Comparison of ENCODE assay signal across 12 cellular contexts in the genomic region with DNA sequence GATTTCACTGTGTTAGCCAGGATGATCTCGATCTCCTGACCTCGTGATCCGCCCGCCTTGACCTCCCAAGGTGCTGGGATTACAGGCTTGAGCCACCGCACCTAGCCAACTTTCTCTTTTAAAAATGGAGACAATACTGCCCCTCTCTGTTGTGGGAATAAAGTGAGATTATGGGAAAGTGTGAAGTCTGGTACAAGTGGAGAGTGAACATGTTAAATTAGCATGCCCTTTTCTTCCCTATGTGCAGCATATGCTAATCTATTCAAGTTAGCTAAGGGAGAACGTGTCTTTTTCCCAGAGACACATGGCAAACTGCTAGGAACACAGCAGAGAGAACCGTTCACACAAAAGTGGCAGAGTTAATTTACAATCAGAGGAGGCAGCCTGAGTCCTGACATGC. TPM values are rescaled to one million over a fixed set of nuclear protein-coding genes. Genes with fewer than 3 reads are reported as not detected.
DNase-seq lines count a peak whose midpoint lies in the region; ATAC-seq, FAIRE-seq and TF ChIP-seq lines count a peak whose summit lies in the region.
"Had no signal": no experiment of that assay in that cellular context is flagged by ENCODE, and none has a peak within 500 bp of the region (broad histone marks: within the 10 kb centered on the region; RNA-seq: fewer than 3 reads in every experiment).

No MANE protein-coding gene starts in this region.

- H3K4me3 ChIP-seq in CD8-positive, alpha-beta T cell (ENCODE audit: low read depth, low read length), result no peak overlapping the region
- no peak overlapping the region for H3K4me3 ChIP-seq in SU-DHL-6 (ENCODE audit: insufficient read depth, low read length, poor library complexity, severe bottlenecking)
- H3K4me3 ChIP-seq in tibial nerve, result no peak overlapping the region

- H3K4me3 Mint-ChIP-seq in CD8-positive, alpha-beta T cell, result peak overlapping the region; percentile 50
- peak overlapping the region; percentile 39 to 92 (median 54) for H3K4me3 Mint-ChIP-seq in immature natural killer cell

- no peak overlapping the region for H2AFZ ChIP-seq in SU-DHL-6 (ENCODE audit: low read depth, low read length, severe bottlenecking)

- H3K9me3 ChIP-seq in CD8-positive, alpha-beta T cell (ENCODE audit: low read length), result no peaks in the 10 kb centered on the region
- H3K9me3 ChIP-seq in SU-DHL-6 (ENCODE audit: insufficient read depth, low read length), result no peaks in the 10 kb centered on the region
- H3K9me3 ChIP-seq in tibial nerve, result no peaks in the 10 kb centered on the region

- no peak overlapping the region for H3K27ac Mint-ChIP-seq in CD8-positive, alpha-beta T cell
- H3K27ac Mint-ChIP-seq in immature natural killer cell, result peak overlapping the region; percentile 10 to 76 (median 56)

- H3K4me1 Mint-ChIP-seq in CD8-positive, alpha-beta T cell (ENCODE audit: low read depth), result peaks cover 27% of the 10 kb centered on the region
- peaks cover 24 to 33% of the 10 kb centered on the region in 2 donors for H3K4me1 Mint-ChIP-seq in immature natural killer cell

- TF ChIP-seq POLR2A in tibial nerve (IDR thresholded peaks at IDR 0.05), result no peak

- CTCF ChIA-PET in CD8-positive, alpha-beta T cell (lab: Charles Lee), result interaction anchor here (0.7 to 2.7 kb wide), 4 partner anchors 28 to 106 kb away, joined by 3 to 21 read pairs (median 4); a partner anchor contains a TSS

- no peaks in the 10 kb centered on the region for H3K9me2 ChIP-seq in SU-DHL-6 (replicated peaks; ENCODE audit: insufficient read depth, low read length)

- no peak for DNase-seq in CD8-positive, alpha-beta T cell
- DNase-seq in immature natural killer cell (no peak), frontal cortex (ENCODE audit: low spot score in 2 of 2) (no peak), islet precursor cell (no peak), tibial nerve (ENCODE audit: low spot score in 2 of 2) (no peak)
- no peak for DNase-seq in stimulated activated CD4-positive, alpha-beta T cell treated with anti-CD3 and anti-CD28 coated beads, Interleukin-1b, Interleukin-23, amount 100 ng/mL, for 48 hours
- DNase-seq: hypothalamus, left ventricle myocardium superior, OCI-M1 had no signal

- peaks cover 13% of the 10 kb centered on the region for H3F3A ChIP-seq in SU-DHL-6 (ENCODE audit: insufficient read depth)

- H3K79me2 ChIP-seq in SU-DHL-6 (ENCODE audit: insufficient read depth, low read length), result no peaks in the 10 kb centered on the region

- peaks cover 19% of the 10 kb centered on the region for H3K4me1 ChIP-seq in CD8-positive, alpha-beta T cell (ENCODE audit: insufficient read depth, low read length)
- peaks cover 0 to 23% (median 11%) of the 10 kb centered on the region in 4 donors for H3K4me1 ChIP-seq in tibial nerve

- intact Hi-C loops in CD8-positive, alpha-beta T cell (cut with DNase I, micrococcal nuclease), result loop anchor here in 1 of 2 experiments (10.0 kb wide), 1 partner anchor 289 kb away; a partner anchor contains a TSS

- POLR2A ChIA-PET in CD8-positive, alpha-beta T cell (lab: Charles Lee), result interaction anchor here (2.1 to 4.0 kb wide), 3 partner anchors 28 to 126 kb away, joined by 22 to 58 read pairs (median 24); a partner anchor contains a TSS

- H3K36me3 ChIP-seq in CD8-positive, alpha-beta T cell (ENCODE audit: insufficient read depth, low read length), result peaks cover 33% of the 10 kb centered on the region
- H3K36me3 ChIP-seq in SU-DHL-6 (ENCODE audit: low read length) (no peaks in the 10 kb centered on the region), tibial nerve (peaks cover 0 to 40% (median 20%) of the 10 kb centered on the region in 3 donors)

- no peaks in the 10 kb centered on the region for H3K27me3 ChIP-seq in CD8-positive, alpha-beta T cell (ENCODE audit: insufficient read depth, low read length)
- H3K27me3 ChIP-seq in SU-DHL-6 (ENCODE audit: low read length), result no peaks in the 10 kb centered on the region
- H3K27me3 ChIP-seq in tibial nerve, result no peaks in the 10 kb centered on the region

- H3K9me3 Mint-ChIP-seq in CD8-positive, alpha-beta T cell, result no peaks in the 10 kb centered on the region
- peaks cover 0 to 2% (median 0%) of the 10 kb centered on the region in 6 donors for H3K9me3 Mint-ChIP-seq in immature natural killer cell

- no peak overlapping the region for H3K4me2 ChIP-seq in SU-DHL-6 (ENCODE audit: low read depth, low read length, poor library complexity, severe bottlenecking)

- WGBS in tibial nerve, 2 donors, result 88 to 90% methylated on average over 7 of the region's 7 CpGs

- no peak for ATAC-seq in CD8-positive, alpha-beta T cell
- ATAC-seq: left ventricle myocardium superior had no signal

- no peak for FAIRE-seq in frontal cortex (lab: Jason Lieb, UNC)
- FAIRE-seq: TTC549 had no signal

- H3K36me3 Mint-ChIP-seq in CD8-positive, alpha-beta T cell, result peaks cover 41% of the 10 kb centered on the region
- peaks cover 9 to 27% (median 12%) of the 10 kb centered on the region in 3 donors for H3K36me3 Mint-ChIP-seq in immature natural killer cell

- TF ChIP-seq CTCF in 22Rv1 (IDR thresholded peaks at IDR 0.05) (no peak), SU-DHL-6 (IDR thresholded peaks at IDR 0.05; ENCODE audit: insufficient read depth, low read length, poor library complexity, severe bottlenecking) (no peak), tibial nerve (IDR thresholded peaks at IDR 0.05) (no peak)
- TF ChIP-seq CTCF in CD8-positive, alpha-beta T cell (IDR thresholded peaks at IDR 0.05), result no peak

- peak overlapping the region; percentile 86; the same call in 1 of the 2 replicates for H3K27ac ChIP-seq in 22Rv1
- H3K27ac ChIP-seq in CD8-positive, alpha-beta T cell (ENCODE audit: low read depth, low read length), result no peak overlapping the region
- H3K27ac ChIP-seq in SU-DHL-6 (ENCODE audit: low read depth, low read length), result no peak overlapping the region
- no peak overlapping the region for H3K27ac ChIP-seq in tibial nerve

- no peaks in the 10 kb centered on the region for H4K20me1 ChIP-seq in SU-DHL-6 (ENCODE audit: low read depth, low read length)

- 0 out of 2 replicates have a peak overlapping the region, but pooled peaks have one; percentile 70 for H3K9ac ChIP-seq in SU-DHL-6 (ENCODE audit: low read length)

- H3K27me3 Mint-ChIP-seq in CD8-positive, alpha-beta T cell (ENCODE audit: low read depth), result no peaks in the 10 kb centered on the region
- H3K27me3 Mint-ChIP-seq in immature natural killer cell (ENCODE audit: low read depth in 3 of 3), result peaks cover 9 to 11% (median 9%) of the 10 kb centered on the region in 3 donors

- no peak for TF ChIP-seq EP300 in tibial nerve (IDR thresholded peaks at IDR 0.05)

RNA-seq across cellular contexts. Expression of a gene that starts 1.5 kb away (rescaled TPM):
- 10 to 100 TPM; 11.0 to 11.1 TPM for total RNA-seq in CD8-positive, alpha-beta T cell
- polyA plus RNA-seq in immature natural killer cell, result 10 to 100 TPM; 34.1 to 62.1 (median 45.6) TPM
- 24.5 TPM for total RNA-seq in frontal cortex
- total RNA-seq in tibial nerve, result 10 to 100 TPM; 46.9 to 74.4 (median 70.0) TPM

RNA-seq across cellular contexts. Expression of a gene that starts 24.7 kb away (rescaled TPM):
- total RNA-seq in CD8-positive, alpha-beta T cell, result under 1 TPM; 0.17 to 0.52 TPM
- polyA plus RNA-seq in immature natural killer cell, result not detected
- total RNA-seq in frontal cortex (1.2 TPM), tibial nerve (under 1 TPM in 2 of 4 donors, not detected in 2; 0.21 to 0.39 TPM)

RNA-seq across cellular contexts. Expression of a gene that starts 27.6 kb away (rescaled TPM):
- 100 to 1,000 TPM; 106 to 111 TPM for total RNA-seq in CD8-positive, alpha-beta T cell
- polyA plus RNA-seq in immature natural killer cell, result 100 to 1,000 TPM; 102 to 165 (median 155) TPM
- total RNA-seq in frontal cortex, result 77.9 TPM
- 100 to 1,000 TPM; 103 to 205 (median 133) TPM for total RNA-seq in tibial nerve

RNA-seq across cellular contexts. Expression of a gene that starts 36.2 kb away (rescaled TPM):
- 10 to 100 TPM; 61.8 to 63.8 TPM for total RNA-seq in CD8-positive, alpha-beta T cell
- 10 to 100 TPM; 14.6 to 41.5 (median 31.6) TPM for polyA plus RNA-seq in immature natural killer cell
- total RNA-seq in frontal cortex, result 12.2 TPM
- total RNA-seq in tibial nerve, result 10 to 100 TPM; 26.2 to 52.5 (median 38.2) TPM

RNA-seq across cellular contexts. Expression of a gene that starts 40.8 kb away (rescaled TPM):
- 1 to 10 TPM; 4.7 to 5.2 TPM for total RNA-seq in CD8-positive, alpha-beta T cell
- polyA plus RNA-seq in immature natural killer cell, result 1 to 10 TPM in 2 of 3 donors, under 1 TPM in 1; 0.40 to 8.0 (median 4.9) TPM
- total RNA-seq in frontal cortex (47.7 TPM), tibial nerve (100 to 1,000 TPM; 112 to 225 (median 174) TPM)
